In the genomic region with DNA sequence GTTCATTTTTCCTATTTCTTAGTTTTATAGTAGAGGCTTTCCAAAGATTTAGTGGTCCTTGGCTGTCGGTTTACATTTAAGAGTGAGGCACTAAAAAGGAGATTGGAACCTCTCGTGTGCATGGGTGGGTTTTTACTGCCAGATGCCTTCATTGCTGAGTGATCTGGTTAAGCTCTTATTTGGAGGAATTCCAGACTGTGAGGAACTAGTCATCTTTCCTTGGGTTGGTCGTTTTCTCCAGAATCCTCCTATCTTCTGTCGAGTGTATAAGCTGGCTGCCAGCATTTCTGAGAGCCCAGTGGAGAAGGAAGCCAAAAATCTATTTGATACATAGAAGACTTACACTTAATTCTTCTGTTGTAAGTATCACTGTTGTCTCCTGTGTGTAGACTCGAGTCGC, we compare ENCODE assay signal across 15 cellular contexts. TPM values are rescaled to one million over a fixed set of nuclear protein-coding genes. Genes with fewer than 3 reads are reported as not detected.
DNase-seq lines count a peak whose midpoint lies in the region; ATAC-seq and TF ChIP-seq lines count a peak whose summit lies in the region.
"Had no signal": no experiment of that assay in that cellular context is flagged by ENCODE, and none has a peak within 500 bp of the region (broad histone marks: within the 10 kb centered on the region; RNA-seq: fewer than 3 reads in every experiment).

No MANE protein-coding gene starts in this region.

- no peaks in the 10 kb centered on the region for H3K9me3 Mint-ChIP-seq in activated CD4-positive, alpha-beta T cell treated with anti-CD3 and anti-CD28 coated beads for 36 hours (ENCODE audit: low read depth)
- no peaks in the 10 kb centered on the region for H3K9me3 Mint-ChIP-seq in activated T-helper 17 cell treated with anti-CD3 and anti-CD28 coated beads, Interleukin-2, amount 50 U/mL, for 72 hours
- H3K9me3 Mint-ChIP-seq in stimulated activated naive B cell treated with anti-CD40 and anti-IgM and Interleukin-4, amounts not matched to agents 10 μg/mL and 1 μg/mL and 100 μg/mL, for 72 hours: no peaks in the 10 kb centered on the region

- no peak overlapping the region for H3K4me3 Mint-ChIP-seq in activated CD4-positive, alpha-beta T cell treated with anti-CD3 and anti-CD28 coated beads for 36 hours
- H3K4me3 Mint-ChIP-seq in activated T-helper 17 cell treated with anti-CD3 and anti-CD28 coated beads, Interleukin-2, amount 50 U/mL, for 72 hours: no peak overlapping the region
- no peak overlapping the region for H3K4me3 Mint-ChIP-seq in stimulated activated naive B cell treated with anti-CD40 and anti-IgM and Interleukin-4, amounts not matched to agents 10 μg/mL and 1 μg/mL and 100 μg/mL, for 72 hours
- H3K4me3 Mint-ChIP-seq: activated CD8-positive, alpha-beta T cell treated with anti-CD3 and anti-CD28 coated beads, Interleukin-2, amount 10 ng/mL, durations not matched to agents 7 days and 5 days had no signal

- no peaks in the 10 kb centered on the region for H3K27me3 Mint-ChIP-seq in activated CD4-positive, alpha-beta T cell treated with anti-CD3 and anti-CD28 coated beads for 36 hours
- H3K27me3 Mint-ChIP-seq in activated T-helper 17 cell treated with anti-CD3 and anti-CD28 coated beads, Interleukin-2, amount 50 U/mL, for 72 hours: no peaks in the 10 kb centered on the region
- no peaks in the 10 kb centered on the region for H3K27me3 Mint-ChIP-seq in stimulated activated naive B cell treated with anti-CD40 and anti-IgM and Interleukin-4, amounts not matched to agents 10 μg/mL and 1 μg/mL and 100 μg/mL, for 72 hours

- TF ChIP-seq CTCF in fibroblast of pulmonary artery (IDR thresholded peaks at IDR 0.05; ENCODE audit: low read length, missing control alignments): no peak

- no peaks in the 10 kb centered on the region for H3K27me3 ChIP-seq in effector memory CD4-positive, alpha-beta T cell (replicated peaks; ENCODE audit: control insufficient read depth, insufficient read depth, low read length, poor library complexity, severe bottlenecking)
- H3K27me3 ChIP-seq: transverse colon had no signal

- no peak for DNase-seq in activated CD4-positive, alpha-beta T cell treated with anti-CD3 and anti-CD28 coated beads for 36 hours
- DNase-seq in activated CD4-positive, alpha-beta T cell treated with anti-CD3 and anti-CD28 coated beads, Interleukin-2, amount 50 U/mL, for 1 hour: no peak
- DNase-seq in fibroblast of pulmonary artery (ENCODE audit: low read depth): peak; percentile 59
- no peak for DNase-seq in stimulated activated naive B cell treated with anti-CD40 and anti-IgM and Interleukin-4, amounts not matched to agents 10 μg/mL and 1 μg/mL and 100 μg/mL, for 72 hours
- no peak for DNase-seq in effector memory CD4-positive, alpha-beta T cell
- DNase-seq in NCI-H2196 (lab: John Stamatoyannopoulos, UW; ENCODE audit: unreplicated experiment): no peak
- no peak for DNase-seq in Right ventricle myocardium superior
- DNase-seq: 8988T; activated CD8-positive, alpha-beta T cell treated with anti-CD3 and anti-CD28 coated beads, Interleukin-2, amount 10 ng/mL, durations not matched to agents 7 days and 5 days; lower lobe of right lung; NCI-H345; occipital lobe; RPMI8226; transverse colon had no signal

- CTCF ChIA-PET in activated CD4-positive, alpha-beta T cell treated with anti-CD3 and anti-CD28 coated beads for 36 hours (lab: Charles Lee): interaction anchor here (0.6 to 1.0 kb wide), 2 partner anchors 9 to 12 kb away, joined by 3 read pairs; no protein-coding TSS in a partner anchor

- POLR2A ChIA-PET in activated CD4-positive, alpha-beta T cell treated with anti-CD3 and anti-CD28 coated beads for 36 hours (lab: Charles Lee): interaction anchor here (1.0 kb wide), 1 partner anchor 38 kb away, joined by 3 read pairs; no protein-coding TSS in a partner anchor

- H3K27ac Mint-ChIP-seq in activated CD4-positive, alpha-beta T cell treated with anti-CD3 and anti-CD28 coated beads for 36 hours: peak overlapping the region; percentile 40
- peak overlapping the region; percentile 20 for H3K27ac Mint-ChIP-seq in activated T-helper 17 cell treated with anti-CD3 and anti-CD28 coated beads, Interleukin-2, amount 50 U/mL, for 72 hours
- peak overlapping the region; percentile 51 for H3K27ac Mint-ChIP-seq in stimulated activated naive B cell treated with anti-CD40 and anti-IgM and Interleukin-4, amounts not matched to agents 10 μg/mL and 1 μg/mL and 100 μg/mL, for 72 hours
- H3K27ac Mint-ChIP-seq: activated CD8-positive, alpha-beta T cell treated with anti-CD3 and anti-CD28 coated beads, Interleukin-2, amount 10 ng/mL, durations not matched to agents 7 days and 5 days had no signal

- intact Hi-C loops in activated CD4-positive, alpha-beta T cell treated with anti-CD3 and anti-CD28 coated beads for 36 hours (cut with DNase I, micrococcal nuclease): no loop called here
- intact Hi-C loops in Right ventricle myocardium superior (cut with DNase I): no loop called here

- H3K4me1 Mint-ChIP-seq in activated CD4-positive, alpha-beta T cell treated with anti-CD3 and anti-CD28 coated beads for 36 hours: peaks cover 29% of the 10 kb centered on the region
- H3K4me1 Mint-ChIP-seq in activated T-helper 17 cell treated with anti-CD3 and anti-CD28 coated beads, Interleukin-2, amount 50 U/mL, for 72 hours: peaks cover 41% of the 10 kb centered on the region
- H3K4me1 Mint-ChIP-seq in stimulated activated naive B cell treated with anti-CD40 and anti-IgM and Interleukin-4, amounts not matched to agents 10 μg/mL and 1 μg/mL and 100 μg/mL, for 72 hours: peaks cover 31 to 54% of the 10 kb centered on the region in 2 donors

- no peaks in the 10 kb centered on the region for H3K9me3 ChIP-seq in effector memory CD4-positive, alpha-beta T cell (ENCODE audit: control insufficient read depth, low read length)
- H3K9me3 ChIP-seq: lower lobe of right lung, transverse colon had no signal

- peaks cover 70% of the 10 kb centered on the region for H3K36me3 ChIP-seq in effector memory CD4-positive, alpha-beta T cell (ENCODE audit: control insufficient read depth, insufficient read depth, low read length)

- peaks cover 78% of the 10 kb centered on the region for H3K36me3 Mint-ChIP-seq in activated CD4-positive, alpha-beta T cell treated with anti-CD3 and anti-CD28 coated beads for 36 hours (ENCODE audit: low read depth)
- H3K36me3 Mint-ChIP-seq in activated T-helper 17 cell treated with anti-CD3 and anti-CD28 coated beads, Interleukin-2, amount 50 U/mL, for 72 hours (ENCODE audit: low read depth): peaks cover 100% of the 10 kb centered on the region
- H3K36me3 Mint-ChIP-seq in stimulated activated naive B cell treated with anti-CD40 and anti-IgM and Interleukin-4, amounts not matched to agents 10 μg/mL and 1 μg/mL and 100 μg/mL, for 72 hours: peaks cover 61 to 74% of the 10 kb centered on the region in 2 donors

- no peak overlapping the region for H3K4me3 ChIP-seq in fibroblast of pulmonary artery (replicated peaks; ENCODE audit: low read depth, low read length)
- no peak overlapping the region for H3K4me3 ChIP-seq in effector memory CD4-positive, alpha-beta T cell (ENCODE audit: insufficient read depth, low read depth, low read length, poor library complexity, severe bottlenecking)
- H3K4me3 ChIP-seq: lower lobe of right lung, transverse colon had no signal

- no peak overlapping the region for H3K27ac ChIP-seq in effector memory CD4-positive, alpha-beta T cell (ENCODE audit: insufficient read depth, low read length, poor library complexity, severe bottlenecking)
- H3K27ac ChIP-seq: lower lobe of right lung had no signal

- no peak for ATAC-seq in activated CD4-positive, alpha-beta T cell treated with anti-CD3 and anti-CD28 coated beads for 36 hours
- no peak for ATAC-seq in activated T-helper 17 cell treated with anti-CD3 and anti-CD28 coated beads, Interleukin-2, amount 50 U/mL, for 72 hours (replicated peaks)
- ATAC-seq in stimulated activated naive B cell treated with anti-CD40 and anti-IgM and Interleukin-4, amounts not matched to agents 10 μg/mL and 1 μg/mL and 100 μg/mL, for 72 hours (replicated peaks): no peak
- no peak for ATAC-seq in Right ventricle myocardium superior (ENCODE audit: poor library complexity)
- ATAC-seq: activated CD8-positive, alpha-beta T cell treated with anti-CD3 and anti-CD28 coated beads, Interleukin-2, amount 10 ng/mL, durations not matched to agents 7 days and 5 days; lower lobe of right lung had no signal

- H3K4me1 ChIP-seq in effector memory CD4-positive, alpha-beta T cell (ENCODE audit: control insufficient read depth, insufficient read depth, low read length, poor library complexity, severe bottlenecking): peaks cover 5% of the 10 kb centered on the region

RNA-seq across cellular contexts. Expression of a gene that starts 22.6 kb away (rescaled TPM):
- 100 to 1,000 TPM; 170 to 179 TPM for total RNA-seq in activated CD4-positive, alpha-beta T cell treated with anti-CD3 and anti-CD28 coated beads for 36 hours
- 100 to 1,000 TPM; 159 to 217 TPM for total RNA-seq in activated T-helper 17 cell treated with anti-CD3 and anti-CD28 coated beads, Interleukin-2, amount 50 U/mL, for 72 hours
- total RNA-seq in Right ventricle myocardium superior: 113 TPM

RNA-seq across cellular contexts. Expression of a gene that starts 33.9 kb away (rescaled TPM):
- 1 to 10 TPM; 6.0 to 7.7 TPM for total RNA-seq in activated CD4-positive, alpha-beta T cell treated with anti-CD3 and anti-CD28 coated beads for 36 hours
- 10 to 100 TPM in 1 of 2 donors, 1 to 10 TPM in 1; 6.3 to 12.2 TPM for total RNA-seq in activated T-helper 17 cell treated with anti-CD3 and anti-CD28 coated beads, Interleukin-2, amount 50 U/mL, for 72 hours
- 1.7 TPM for total RNA-seq in Right ventricle myocardium superior
